In genomic region chr3:151452346-151452745, GRCh38 we compare ENCODE assay signal across 33 cellular contexts. TPM values are rescaled to one million over a fixed set of nuclear protein-coding genes. Genes with fewer than 3 reads are reported as not detected.
"Had no signal": no experiment of that assay in that cellular context is flagged by ENCODE, and none has a peak within 500 bp of the region (broad histone marks: within the 10 kb centered on the region; RNA-seq: fewer than 3 reads in every experiment).

No MANE protein-coding gene starts in this region.

- H3K4me3 ChIP-seq: MG63 had no signal

- H3K36me3 ChIP-seq: MG63 had no signal

- DNase-seq: Karpas-422, Kasumi-1, KG1, MG63, MM.1S, MV-4-11, NCI-H1048, NCI-H1092, NCI-H1092 treated with DMSO at 0.1 percent for 48 hours, NCI-H1105, NCI-H1105 treated with DMSO at 0.1 percent for 48 hours, NCI-H1417 treated with DMSO at 0.1 percent for 48 hours, NCI-H1436, NCI-H1436 treated with DMSO at 0.1 percent for 48 hours, NCI-H146, NCI-H187, NCI-H187 treated with DMSO at 0.1 percent for 48 hours, NCI-H1930, NCI-H2029, NCI-H2029 treated with DMSO at 0.1 percent for 48 hours, NCI-H2081, NCI-H2081 treated with DMSO at 0.1 percent for 48 hours, NCI-H2107, NCI-H2171, NCI-H2171 treated with DMSO at 0.1 percent for 48 hours, NCI-H2227 treated with DMSO at 0.1 percent for 48 hours, NCI-H226, NCI-H345, NCI-H446, NCI-H446 treated with DMSO at 0.1 percent for 48 hours, NCI-H510A, NCI-H510A treated with DMSO at 0.1 percent for 48 hours had no signal

RNA-seq across cellular contexts. Expression of gene IGSF10, which starts 8.5 kb away (rescaled TPM):
- total RNA-seq: MCF 10A had no signal
